ENCODE assay signal across 1 cellular context in the genomic region with DNA sequence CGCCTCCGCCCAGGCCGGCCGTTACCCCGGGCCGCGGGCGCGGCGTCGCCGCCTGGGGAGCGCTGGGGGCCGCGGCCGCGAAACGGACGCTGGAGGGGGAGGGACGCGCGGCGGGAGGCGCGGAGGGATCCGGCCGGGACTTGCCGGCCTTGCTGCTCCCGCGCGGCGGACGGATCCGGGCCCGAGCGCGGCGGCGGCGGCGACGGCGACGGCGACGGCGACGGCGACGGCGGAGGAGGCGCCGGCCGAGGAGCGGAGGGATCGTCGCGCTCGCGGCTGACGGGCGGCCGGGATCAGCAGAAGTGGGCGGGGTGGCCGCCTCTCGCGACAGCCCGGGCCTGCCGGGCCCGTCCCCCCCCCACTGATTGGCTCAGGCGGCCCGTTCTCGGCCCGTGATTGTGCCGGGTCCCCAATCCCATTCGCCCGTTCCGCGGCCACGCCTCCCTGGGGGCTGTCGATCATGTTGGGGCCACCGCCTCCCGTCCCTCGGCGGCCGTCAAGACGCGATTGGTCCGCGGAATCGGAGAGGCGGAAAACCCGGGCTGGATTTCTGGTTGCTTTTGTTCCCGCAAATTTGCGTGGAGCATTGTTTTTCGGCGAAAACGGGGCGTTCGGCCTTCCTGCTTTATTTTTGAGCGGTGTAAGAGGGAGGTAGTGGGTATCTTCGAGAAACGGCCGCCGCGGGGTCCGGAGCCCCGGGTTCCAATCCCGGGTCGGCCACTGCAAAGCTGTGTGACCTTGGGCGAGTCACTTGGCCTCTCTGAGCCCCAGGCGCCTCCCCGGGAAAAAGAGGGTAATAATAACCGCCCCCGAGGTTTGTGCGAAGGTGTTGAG.
TF ChIP-seq lines count a peak whose summit lies in the region.

TSS of gene ZCCHC14 (minus strand) at position 304 of the 834 bp plus-strand sequence. CDS start 786 bp downstream, outside the sequence.

TF ChIP-seq in K562, 482 proteins besides CTCF, POLR2A, EP300 and RAD21 (continued from another document and continues in another):
- TF ChIP-seq, protein P1, sequence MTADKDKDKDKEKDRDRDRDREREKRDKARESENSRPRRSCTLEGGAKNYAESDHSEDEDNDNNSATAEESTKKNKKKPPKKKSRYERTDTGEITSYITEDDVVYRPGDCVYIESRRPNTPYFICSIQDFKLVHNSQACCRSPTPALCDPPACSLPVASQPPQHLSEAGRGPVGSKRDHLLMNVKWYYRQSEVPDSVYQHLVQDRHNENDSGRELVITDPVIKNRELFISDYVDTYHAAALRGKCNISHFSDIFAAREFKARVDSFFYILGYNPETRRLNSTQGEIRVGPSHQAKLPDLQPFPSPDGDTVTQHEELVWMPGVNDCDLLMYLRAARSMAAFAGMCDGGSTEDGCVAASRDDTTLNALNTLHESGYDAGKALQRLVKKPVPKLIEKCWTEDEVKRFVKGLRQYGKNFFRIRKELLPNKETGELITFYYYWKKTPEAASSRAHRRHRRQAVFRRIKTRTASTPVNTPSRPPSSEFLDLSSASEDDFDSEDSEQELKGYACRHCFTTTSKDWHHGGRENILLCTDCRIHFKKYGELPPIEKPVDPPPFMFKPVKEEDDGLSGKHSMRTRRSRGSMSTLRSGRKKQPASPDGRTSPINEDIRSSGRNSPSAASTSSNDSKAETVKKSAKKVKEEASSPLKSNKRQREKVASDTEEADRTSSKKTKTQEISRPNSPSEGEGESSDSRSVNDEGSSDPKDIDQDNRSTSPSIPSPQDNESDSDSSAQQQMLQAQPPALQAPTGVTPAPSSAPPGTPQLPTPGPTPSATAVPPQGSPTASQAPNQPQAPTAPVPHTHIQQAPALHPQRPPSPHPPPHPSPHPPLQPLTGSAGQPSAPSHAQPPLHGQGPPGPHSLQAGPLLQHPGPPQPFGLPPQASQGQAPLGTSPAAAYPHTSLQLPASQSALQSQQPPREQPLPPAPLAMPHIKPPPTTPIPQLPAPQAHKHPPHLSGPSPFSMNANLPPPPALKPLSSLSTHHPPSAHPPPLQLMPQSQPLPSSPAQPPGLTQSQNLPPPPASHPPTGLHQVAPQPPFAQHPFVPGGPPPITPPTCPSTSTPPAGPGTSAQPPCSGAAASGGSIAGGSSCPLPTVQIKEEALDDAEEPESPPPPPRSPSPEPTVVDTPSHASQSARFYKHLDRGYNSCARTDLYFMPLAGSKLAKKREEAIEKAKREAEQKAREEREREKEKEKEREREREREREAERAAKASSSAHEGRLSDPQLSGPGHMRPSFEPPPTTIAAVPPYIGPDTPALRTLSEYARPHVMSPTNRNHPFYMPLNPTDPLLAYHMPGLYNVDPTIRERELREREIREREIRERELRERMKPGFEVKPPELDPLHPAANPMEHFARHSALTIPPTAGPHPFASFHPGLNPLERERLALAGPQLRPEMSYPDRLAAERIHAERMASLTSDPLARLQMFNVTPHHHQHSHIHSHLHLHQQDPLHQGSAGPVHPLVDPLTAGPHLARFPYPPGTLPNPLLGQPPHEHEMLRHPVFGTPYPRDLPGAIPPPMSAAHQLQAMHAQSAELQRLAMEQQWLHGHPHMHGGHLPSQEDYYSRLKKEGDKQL (CRISPR knock-in tag; IDR thresholded peaks at IDR 0.05; ENCODE audit: borderline replicate concordance) = no peak
- no peak for TF ChIP-seq CAMTA2 (CRISPR knock-in tag; conservative IDR thresholded peaks at IDR 0.05)
- TF ChIP-seq MCM2 (IDR thresholded peaks at IDR 0.05; ENCODE audit: low read depth) = no peak
- peak; percentile 90 to 96 for TF ChIP-seq KDM1A (IDR thresholded peaks at IDR 0.05)
- TF ChIP-seq ETS2 (tag; IDR thresholded peaks at IDR 0.05; ENCODE audit: borderline replicate concordance, poor library complexity, severe bottlenecking) = no peak
- TF ChIP-seq, protein P2, sequence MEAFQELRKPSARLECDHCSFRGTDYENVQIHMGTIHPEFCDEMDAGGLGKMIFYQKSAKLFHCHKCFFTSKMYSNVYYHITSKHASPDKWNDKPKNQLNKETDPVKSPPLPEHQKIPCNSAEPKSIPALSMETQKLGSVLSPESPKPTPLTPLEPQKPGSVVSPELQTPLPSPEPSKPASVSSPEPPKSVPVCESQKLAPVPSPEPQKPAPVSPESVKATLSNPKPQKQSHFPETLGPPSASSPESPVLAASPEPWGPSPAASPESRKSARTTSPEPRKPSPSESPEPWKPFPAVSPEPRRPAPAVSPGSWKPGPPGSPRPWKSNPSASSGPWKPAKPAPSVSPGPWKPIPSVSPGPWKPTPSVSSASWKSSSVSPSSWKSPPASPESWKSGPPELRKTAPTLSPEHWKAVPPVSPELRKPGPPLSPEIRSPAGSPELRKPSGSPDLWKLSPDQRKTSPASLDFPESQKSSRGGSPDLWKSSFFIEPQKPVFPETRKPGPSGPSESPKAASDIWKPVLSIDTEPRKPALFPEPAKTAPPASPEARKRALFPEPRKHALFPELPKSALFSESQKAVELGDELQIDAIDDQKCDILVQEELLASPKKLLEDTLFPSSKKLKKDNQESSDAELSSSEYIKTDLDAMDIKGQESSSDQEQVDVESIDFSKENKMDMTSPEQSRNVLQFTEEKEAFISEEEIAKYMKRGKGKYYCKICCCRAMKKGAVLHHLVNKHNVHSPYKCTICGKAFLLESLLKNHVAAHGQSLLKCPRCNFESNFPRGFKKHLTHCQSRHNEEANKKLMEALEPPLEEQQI (IDR thresholded peaks at IDR 0.05) = no peak
- TF ChIP-seq, protein P3, sequence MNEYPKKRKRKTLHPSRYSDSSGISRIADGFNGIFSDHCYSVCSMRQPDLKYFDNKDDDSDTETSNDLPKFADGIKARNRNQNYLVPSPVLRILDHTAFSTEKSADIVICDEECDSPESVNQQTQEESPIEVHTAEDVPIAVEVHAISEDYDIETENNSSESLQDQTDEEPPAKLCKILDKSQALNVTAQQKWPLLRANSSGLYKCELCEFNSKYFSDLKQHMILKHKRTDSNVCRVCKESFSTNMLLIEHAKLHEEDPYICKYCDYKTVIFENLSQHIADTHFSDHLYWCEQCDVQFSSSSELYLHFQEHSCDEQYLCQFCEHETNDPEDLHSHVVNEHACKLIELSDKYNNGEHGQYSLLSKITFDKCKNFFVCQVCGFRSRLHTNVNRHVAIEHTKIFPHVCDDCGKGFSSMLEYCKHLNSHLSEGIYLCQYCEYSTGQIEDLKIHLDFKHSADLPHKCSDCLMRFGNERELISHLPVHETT (CRISPR knock-in tag; conservative IDR thresholded peaks at IDR 0.05 in 1 of 2, IDR thresholded peaks at IDR 0.05 in 1 of 2) = peak in 1 of 2 experiments; percentile 100; a peak in 2 of 4 replicates
- TF ChIP-seq GABPA (tag; conservative IDR thresholded peaks at IDR 0.05; ENCODE audit: low read depth) = no peak
- no peak for TF ChIP-seq SRSF9 (IDR thresholded peaks at IDR 0.05; ENCODE audit: borderline replicate concordance, low read depth, low read length)
- no peak for TF ChIP-seq ZNF408 (CRISPR knock-in tag; IDR thresholded peaks at IDR 0.05; ENCODE audit: low read depth)
- TF ChIP-seq CHD4 (IDR thresholded peaks at IDR 0.05; ENCODE audit: insufficient read depth, insufficient replicate concordance, low read depth, low read length, poor library complexity, severe bottlenecking) = peak; percentile 94
- no peak for TF ChIP-seq HEY1 (CRISPR knock-in tag; IDR thresholded peaks at IDR 0.05; ENCODE audit: borderline replicate concordance)
- TF ChIP-seq, protein P4, sequence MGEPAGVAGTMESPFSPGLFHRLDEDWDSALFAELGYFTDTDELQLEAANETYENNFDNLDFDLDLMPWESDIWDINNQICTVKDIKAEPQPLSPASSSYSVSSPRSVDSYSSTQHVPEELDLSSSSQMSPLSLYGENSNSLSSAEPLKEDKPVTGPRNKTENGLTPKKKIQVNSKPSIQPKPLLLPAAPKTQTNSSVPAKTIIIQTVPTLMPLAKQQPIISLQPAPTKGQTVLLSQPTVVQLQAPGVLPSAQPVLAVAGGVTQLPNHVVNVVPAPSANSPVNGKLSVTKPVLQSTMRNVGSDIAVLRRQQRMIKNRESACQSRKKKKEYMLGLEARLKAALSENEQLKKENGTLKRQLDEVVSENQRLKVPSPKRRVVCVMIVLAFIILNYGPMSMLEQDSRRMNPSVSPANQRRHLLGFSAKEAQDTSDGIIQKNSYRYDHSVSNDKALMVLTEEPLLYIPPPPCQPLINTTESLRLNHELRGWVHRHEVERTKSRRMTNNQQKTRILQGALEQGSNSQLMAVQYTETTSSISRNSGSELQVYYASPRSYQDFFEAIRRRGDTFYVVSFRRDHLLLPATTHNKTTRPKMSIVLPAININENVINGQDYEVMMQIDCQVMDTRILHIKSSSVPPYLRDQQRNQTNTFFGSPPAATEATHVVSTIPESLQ (CRISPR knock-in tag; IDR thresholded peaks at IDR 0.05) = no peak
- peak; percentile 13 for TF ChIP-seq SMAD1 (IDR thresholded peaks at IDR 0.05; ENCODE audit: low read depth, low read length, partially characterized antibody)
- TF ChIP-seq CBX5 (IDR thresholded peaks at IDR 0.05; ENCODE audit: borderline replicate concordance, low read depth) = no peak
- no peak for TF ChIP-seq HNRNPUL1 (IDR thresholded peaks at IDR 0.05; ENCODE audit: low read length)
- TF ChIP-seq ZNF274 (IDR thresholded peaks at IDR 0.05; ENCODE audit: borderline replicate concordance, low read depth, low read length) = no peak
- no peak for TF ChIP-seq E2F1 (CRISPR knock-in tag; IDR thresholded peaks at IDR 0.05)
- TF ChIP-seq NUFIP1 (IDR thresholded peaks at IDR 0.05; ENCODE audit: partially characterized antibody) = no peak
- TF ChIP-seq, protein P5, sequence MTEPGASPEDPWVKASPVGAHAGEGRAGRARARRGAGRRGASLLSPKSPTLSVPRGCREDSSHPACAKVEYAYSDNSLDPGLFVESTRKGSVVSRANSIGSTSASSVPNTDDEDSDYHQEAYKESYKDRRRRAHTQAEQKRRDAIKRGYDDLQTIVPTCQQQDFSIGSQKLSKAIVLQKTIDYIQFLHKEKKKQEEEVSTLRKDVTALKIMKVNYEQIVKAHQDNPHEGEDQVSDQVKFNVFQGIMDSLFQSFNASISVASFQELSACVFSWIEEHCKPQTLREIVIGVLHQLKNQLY (CRISPR knock-in tag; conservative IDR thresholded peaks at IDR 0.05) = no peak
- TF ChIP-seq NFE2L1 (tag; IDR thresholded peaks at IDR 0.05; ENCODE audit: borderline replicate concordance, low read depth) = no peak
- peak; percentile 85 for TF ChIP-seq SIN3B (IDR thresholded peaks at IDR 0.05; ENCODE audit: low read depth)
- no peak for TF ChIP-seq CCAR2 (IDR thresholded peaks at IDR 0.05; ENCODE audit: low read depth, low read length)
- TF ChIP-seq DNMT1 (IDR thresholded peaks at IDR 0.05) = no peak
- TF ChIP-seq CBX3 (IDR thresholded peaks at IDR 0.05; ENCODE audit: borderline replicate concordance in 1 of 2, low read length in 2 of 2) = peak in 1 of 2 experiments; percentile 36; a peak in 2 of 3 replicates
- no peak for TF ChIP-seq NR2F6 (CRISPR knock-in tag; IDR thresholded peaks at IDR 0.05)
- peak; percentile 97 for TF ChIP-seq BHLHE40 (IDR thresholded peaks at IDR 0.05; ENCODE audit: low read length)
- TF ChIP-seq MAFF (IDR thresholded peaks at IDR 0.05; ENCODE audit: low read length) = peak; percentile 50; the same call in 1 of the 2 replicates
- peak; percentile 95 for TF ChIP-seq CXXC5 (CRISPR knock-in tag; IDR thresholded peaks at IDR 0.05)
- TF ChIP-seq NCOA1 (IDR thresholded peaks at IDR 0.05; ENCODE audit: low read depth) = no peak
- no peak for TF ChIP-seq PRDM10 (IDR thresholded peaks at IDR 0.05; ENCODE audit: partially characterized antibody)
- TF ChIP-seq DACH1 (IDR thresholded peaks at IDR 0.05; ENCODE audit: partially characterized antibody) = peak; percentile 11
- TF ChIP-seq, protein P6, sequence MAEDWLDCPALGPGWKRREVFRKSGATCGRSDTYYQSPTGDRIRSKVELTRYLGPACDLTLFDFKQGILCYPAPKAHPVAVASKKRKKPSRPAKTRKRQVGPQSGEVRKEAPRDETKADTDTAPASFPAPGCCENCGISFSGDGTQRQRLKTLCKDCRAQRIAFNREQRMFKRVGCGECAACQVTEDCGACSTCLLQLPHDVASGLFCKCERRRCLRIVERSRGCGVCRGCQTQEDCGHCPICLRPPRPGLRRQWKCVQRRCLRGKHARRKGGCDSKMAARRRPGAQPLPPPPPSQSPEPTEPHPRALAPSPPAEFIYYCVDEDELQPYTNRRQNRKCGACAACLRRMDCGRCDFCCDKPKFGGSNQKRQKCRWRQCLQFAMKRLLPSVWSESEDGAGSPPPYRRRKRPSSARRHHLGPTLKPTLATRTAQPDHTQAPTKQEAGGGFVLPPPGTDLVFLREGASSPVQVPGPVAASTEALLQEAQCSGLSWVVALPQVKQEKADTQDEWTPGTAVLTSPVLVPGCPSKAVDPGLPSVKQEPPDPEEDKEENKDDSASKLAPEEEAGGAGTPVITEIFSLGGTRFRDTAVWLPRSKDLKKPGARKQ (CRISPR knock-in tag; IDR thresholded peaks at IDR 0.05) = no peak
- no peak for TF ChIP-seq JUND (IDR thresholded peaks at IDR 0.05; ENCODE audit: borderline replicate concordance, low read depth, low read length)
- no peak for TF ChIP-seq JUND (tag; IDR thresholded peaks at IDR 0.05; ENCODE audit: borderline replicate concordance, low read depth, low read length)
- TF ChIP-seq SMARCB1 (IDR thresholded peaks at IDR 0.05; ENCODE audit: insufficient read length, low read depth) = no peak
- no peak for TF ChIP-seq MAFK (IDR thresholded peaks at IDR 0.05; ENCODE audit: low read length)
- TF ChIP-seq ATF1 (CRISPR knock-in tag; IDR thresholded peaks at IDR 0.05) = 0 out of 2 replicates have a peak, but pooled peaks have one; percentile 24
- TF ChIP-seq ATF1 (tag; IDR thresholded peaks at IDR 0.05) = peak; percentile 81
